ENCODE assay signal across 16 cellular contexts in the genomic region with DNA sequence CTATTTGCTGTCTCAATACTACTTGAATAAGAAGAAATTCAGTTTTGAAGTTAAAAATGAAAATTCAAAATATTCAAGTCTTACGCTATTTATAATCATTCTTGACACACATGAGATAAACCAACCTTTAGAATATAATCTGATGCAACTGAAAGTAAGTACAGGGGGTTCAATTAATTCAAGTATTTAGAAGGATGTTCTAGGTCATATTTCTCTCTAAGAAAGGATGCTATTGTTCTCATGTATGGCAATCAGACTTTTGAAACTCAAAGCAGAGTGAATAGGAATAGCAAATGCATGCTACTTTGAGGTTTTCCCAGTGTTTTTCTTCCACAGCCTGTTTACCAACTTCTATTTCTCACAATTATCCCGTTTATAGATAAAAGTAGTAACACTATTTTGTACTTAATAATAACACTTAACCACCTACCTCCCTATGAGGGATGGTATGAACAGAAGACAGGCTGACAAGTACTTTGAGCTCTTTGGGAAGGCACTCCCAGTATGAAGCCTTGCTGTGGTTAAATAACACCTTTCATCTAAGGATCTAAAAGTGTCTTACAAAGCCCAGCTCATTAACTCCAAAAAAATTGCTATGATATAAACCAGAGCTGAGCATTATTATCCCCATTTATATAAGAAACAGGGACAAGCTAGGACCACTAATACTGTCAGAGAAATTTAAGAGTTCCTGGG. TPM values are rescaled to one million over a fixed set of nuclear protein-coding genes. Genes with fewer than 3 reads are reported as not detected.
DNase-seq lines count a peak whose midpoint lies in the region; ATAC-seq and TF ChIP-seq lines count a peak whose summit lies in the region.
"Had no signal": no experiment of that assay in that cellular context is flagged by ENCODE, and none has a peak within 500 bp of the region (broad histone marks: within the 10 kb centered on the region; RNA-seq: fewer than 3 reads in every experiment).

No MANE protein-coding gene starts in this region.

- intact Hi-C loops in activated CD4-positive, alpha-beta T cell treated with anti-CD3 and anti-CD28 coated beads, Interleukin-2, amount 10 ng/mL, durations not matched to agents 24 days and 14 days (cut with micrococcal nuclease) = no loop called here
- intact Hi-C loops in upper lobe of right lung (cut with DNase I) = no loop called here

- H3K4me3 ChIP-seq in upper lobe of right lung = no peak overlapping the region
- H3K4me3 ChIP-seq: lung had no signal

- TF ChIP-seq CTCF in upper lobe of right lung (IDR thresholded peaks at IDR 0.05) = no peak

- no peak for DNase-seq in activated CD4-positive, alpha-beta T cell treated with anti-CD3 and anti-CD28 coated beads, Interleukin-2, amount 10 ng/mL, durations not matched to agents 24 days and 14 days
- no peak for DNase-seq in activated CD4-positive, alpha-beta T cell treated with anti-CD3 and anti-CD28 coated beads for 48 hours
- no peak for DNase-seq in activated naive CD4-positive, alpha-beta T cell treated with anti-CD3 and anti-CD28 coated beads, Interleukin-2, amount 50 U/mL, for 72 hours (ENCODE audit: low spot score in 2 of 2)
- DNase-seq in naive B cell = no peak
- no peak for DNase-seq in T-helper 9 cell
- DNase-seq in upper lobe of right lung = no peak
- DNase-seq in LoVo (ENCODE audit: low spot score) = no peak
- DNase-seq: central memory CD4-positive, alpha-beta T cell; DMS153; hypothalamus; IMR-90; NCI-H1694; NCI-H526; SIG-M5 had no signal

- peaks cover 65% of the 10 kb centered on the region for H3K4me1 Mint-ChIP-seq in activated CD4-positive, alpha-beta T cell treated with anti-CD3 and anti-CD28 coated beads, Interleukin-2, amount 10 ng/mL, durations not matched to agents 24 days and 14 days
- H3K4me1 Mint-ChIP-seq in IgD-negative memory B cell = peaks cover 12 to 22% (median 16%) of the 10 kb centered on the region in 3 donors
- peaks cover 27 to 40% (median 37%) of the 10 kb centered on the region in 3 donors for H3K4me1 Mint-ChIP-seq in naive B cell

- H3K27me3 Mint-ChIP-seq in activated CD4-positive, alpha-beta T cell treated with anti-CD3 and anti-CD28 coated beads, Interleukin-2, amount 10 ng/mL, durations not matched to agents 24 days and 14 days = no peaks in the 10 kb centered on the region
- H3K27me3 Mint-ChIP-seq in IgD-negative memory B cell = no peaks in the 10 kb centered on the region
- no peaks in the 10 kb centered on the region for H3K27me3 Mint-ChIP-seq in naive B cell

- peak overlapping the region; percentile 93 for H3K27ac Mint-ChIP-seq in activated CD4-positive, alpha-beta T cell treated with anti-CD3 and anti-CD28 coated beads, Interleukin-2, amount 10 ng/mL, durations not matched to agents 24 days and 14 days
- H3K27ac Mint-ChIP-seq in IgD-negative memory B cell = peak overlapping the region; percentile 16 to 46 (median 23)
- peak overlapping the region; percentile 10 to 91 for H3K27ac Mint-ChIP-seq in activated naive CD4-positive, alpha-beta T cell treated with anti-CD3 and anti-CD28 coated beads, Interleukin-2, amount 50 U/mL, for 72 hours
- H3K27ac Mint-ChIP-seq in naive B cell = peak overlapping the region in 5 of 6 donors; percentile 52 to 84 (median 66)

- no peaks in the 10 kb centered on the region for H3K27me3 ChIP-seq in upper lobe of right lung

- no peak for ATAC-seq in activated naive CD4-positive, alpha-beta T cell treated with anti-CD3 and anti-CD28 coated beads, Interleukin-2, amount 50 U/mL, for 72 hours
- ATAC-seq in naive B cell (ENCODE audit: low read depth in 2 of 2) (no peak), upper lobe of right lung (no peak)

- H3K4me3 Mint-ChIP-seq in activated CD4-positive, alpha-beta T cell treated with anti-CD3 and anti-CD28 coated beads, Interleukin-2, amount 10 ng/mL, durations not matched to agents 24 days and 14 days = peak overlapping the region; percentile 83
- no peak overlapping the region for H3K4me3 Mint-ChIP-seq in IgD-negative memory B cell
- H3K4me3 Mint-ChIP-seq in naive B cell = peak overlapping the region in 3 of 8 donors; percentile 5 to 25 (median 13)

- no peaks in the 10 kb centered on the region for H3K9me3 Mint-ChIP-seq in activated CD4-positive, alpha-beta T cell treated with anti-CD3 and anti-CD28 coated beads, Interleukin-2, amount 10 ng/mL, durations not matched to agents 24 days and 14 days
- no peaks in the 10 kb centered on the region for H3K9me3 Mint-ChIP-seq in IgD-negative memory B cell
- no peaks in the 10 kb centered on the region for H3K9me3 Mint-ChIP-seq in activated naive CD4-positive, alpha-beta T cell treated with anti-CD3 and anti-CD28 coated beads, Interleukin-2, amount 50 U/mL, for 72 hours
- H3K9me3 Mint-ChIP-seq in naive B cell = no peaks in the 10 kb centered on the region

- peaks cover 8% of the 10 kb centered on the region for H3K4me1 ChIP-seq in upper lobe of right lung

- no peaks in the 10 kb centered on the region for H3K9me3 ChIP-seq in upper lobe of right lung

- H3K27ac ChIP-seq in upper lobe of right lung = no peak overlapping the region

- H3K36me3 Mint-ChIP-seq in activated CD4-positive, alpha-beta T cell treated with anti-CD3 and anti-CD28 coated beads, Interleukin-2, amount 10 ng/mL, durations not matched to agents 24 days and 14 days (ENCODE audit: low read depth) = peaks cover 35% of the 10 kb centered on the region
- H3K36me3 Mint-ChIP-seq in IgD-negative memory B cell (peaks cover 16% of the 10 kb centered on the region), naive B cell (peaks cover 10 to 27% of the 10 kb centered on the region in 2 donors)
- H3K36me3 Mint-ChIP-seq in activated naive CD4-positive, alpha-beta T cell treated with anti-CD3 and anti-CD28 coated beads, Interleukin-2, amount 50 U/mL, for 72 hours = peaks cover 5 to 47% of the 10 kb centered on the region in 2 donors

- H3K36me3 ChIP-seq in upper lobe of right lung = peaks cover 14% of the 10 kb centered on the region

RNA-seq across cellular contexts. Expression of gene SPOCK2, which starts 18.0 kb away (rescaled TPM):
- 104 and 106 TPM in 2 replicates for total RNA-seq in activated CD4-positive, alpha-beta T cell treated with anti-CD3 and anti-CD28 coated beads, Interleukin-2, amount 10 ng/mL, durations not matched to agents 24 days and 14 days
- polyA plus RNA-seq in IgD-negative memory B cell = 65.5 TPM
- 100 to 1,000 TPM; 170 to 209 TPM for total RNA-seq in activated naive CD4-positive, alpha-beta T cell treated with anti-CD3 and anti-CD28 coated beads, Interleukin-2, amount 50 U/mL, for 72 hours
- 10 to 100 TPM; 27.8 to 59.5 (median 46.3) TPM for polyA plus RNA-seq in naive B cell (ENCODE audit: low read depth in 6 of 6)
- total RNA-seq in upper lobe of right lung = 187 TPM
- total RNA-seq: IMR-90 had no signal

Comparison
In these comparisons a context has a peak if more than half of its experiments do, and no peak if none do; other contexts are left out.
1. H3K27ac Mint-ChIP-seq: peak in every context shown above with its lines; median percentile 93 in activated CD4-positive, alpha-beta T cell treated with anti-CD3 and anti-CD28 coated beads, Interleukin-2, amount 10 ng/mL, durations not matched to agents 24 days and 14 days; 66 in naive B cell; 50 in activated naive CD4-positive, alpha-beta T cell treated with anti-CD3 and anti-CD28 coated beads, Interleukin-2, amount 50 U/mL, for 72 hours; 23 in IgD-negative memory B cell.